Comparison of ENCODE assay signal across 28 cellular contexts in genomic region chr2:70388128-70388527, GRCh38.
"Had no signal": no experiment of that assay in that cellular context is flagged by ENCODE, and none has a peak within 500 bp of the region (broad histone marks: within the 10 kb centered on the region; RNA-seq: fewer than 3 reads in every experiment).

No MANE protein-coding gene starts in this region.

- H3K27me3 ChIP-seq: cardiac muscle cell, hepatocyte, neural progenitor cell, transverse colon had no signal

- H3K4me1 ChIP-seq: left ventricle myocardium inferior, neural progenitor cell, stomach, transverse colon had no signal

- H3K27ac ChIP-seq: cardiac muscle cell, hepatocyte, left ventricle myocardium inferior, neural progenitor cell, stomach, transverse colon had no signal

- H3K36me3 ChIP-seq: cardiac muscle cell, left ventricle myocardium inferior, neural progenitor cell, stomach, transverse colon had no signal

- H3K9ac ChIP-seq: neural progenitor cell had no signal

- H3K9me3 ChIP-seq: transverse colon had no signal

- H2AFZ ChIP-seq: hepatocyte, neural progenitor cell had no signal

- DNase-seq: activated B cell treated with CpG ODN at 0.5 μM for 24 hours; activated CD4-positive, alpha-beta T cell treated with anti-CD3 and anti-CD28 coated beads for 36 hours; activated CD4-positive, alpha-beta T cell treated with anti-CD3 and anti-CD28 coated beads, Interleukin-2, amount 50 U/mL, for 4 hours; activated CD8-positive, alpha-beta memory T cell treated with anti-CD3 and anti-CD28 coated beads for 24 hours; activated CD8-positive, alpha-beta memory T cell treated with anti-CD3 and anti-CD28 coated beads, Interleukin-2, amount 50 U/mL, for 4 hours; activated naive CD4-positive, alpha-beta T cell treated with anti-CD3 and anti-CD28 coated beads for 36 hours; activated T-cell treated with anti-CD3 and anti-CD28 coated beads, Interleukin-2, amount 50 U/mL, for 4 hours; amygdala; effector CD4-positive, alpha-beta T cell; glutamatergic neuron; immature natural killer cell; kidney glomerular epithelial cell; left ventricle myocardium inferior; naive thymus-derived CD8-positive, alpha-beta T cell; posterior cingulate gyrus; small intestine; stimulated activated CD4-positive, alpha-beta T cell treated with anti-CD3 and anti-CD28 coated beads, Interleukin-2, amount 100 ng/mL, for 24 hours; stomach; T1000; transverse colon had no signal

- H3K4me3 ChIP-seq: cardiac muscle cell, hepatocyte, left ventricle myocardium inferior, neural progenitor cell, stomach, transverse colon had no signal

- H3K79me2 ChIP-seq: hepatocyte had no signal

- FAIRE-seq: endometrium, frontal cortex, small intestine, urothelium cell line had no signal

- ATAC-seq: activated CD4-positive, alpha-beta T cell treated with anti-CD3 and anti-CD28 coated beads for 36 hours; activated T-cell treated with anti-CD3 and anti-CD28 coated beads, Interleukin-2, amount 50 U/mL, for 4 hours; naive thymus-derived CD8-positive, alpha-beta T cell; sciatic nerve; stimulated activated memory B cell treated with anti-CD40 and anti-IgM and Interleukin-4, amounts not matched to agents 10 μg/mL and 1 μg/mL and 100 μg/mL, for 72 hours had no signal

- H3K4me2 ChIP-seq: hepatocyte, neural progenitor cell had no signal
